ENCODE assay signal across 8 cellular contexts in genomic region chr15:33963831-33964664, GRCh38. TPM values are rescaled to one million over a fixed set of nuclear protein-coding genes. Genes with fewer than 3 reads are reported as not detected.
DNase-seq lines count a peak whose midpoint lies in the region; ATAC-seq and TF ChIP-seq lines count a peak whose summit lies in the region.

No MANE protein-coding gene starts in this region.

- in situ Hi-C loops in astrocyte of the spinal cord (cut with HindIII; ENCODE audit: low sequenced_read_pairs) = no loop called here

- TF ChIP-seq CTCF in NB4 (IDR thresholded peaks at IDR 0.05; ENCODE audit: low read depth, low read length) (peak; percentile 74), astrocyte of the spinal cord (IDR thresholded peaks at IDR 0.05; ENCODE audit: low read depth, low read length) (peak; percentile 75)

- no peak overlapping the region for H3K4me3 ChIP-seq in NB4 (ENCODE audit: low read depth, low read length)
- H3K4me3 ChIP-seq in astrocyte of the spinal cord (ENCODE audit: low read depth, low read length) = no peak overlapping the region

- ATAC-seq in HG02763 (IDR thresholded peaks at IDR 0.05; ENCODE audit: unreplicated experiment) (no peak), HG03196 (IDR thresholded peaks at IDR 0.05; ENCODE audit: unreplicated experiment) (no peak), GM21528 (IDR thresholded peaks at IDR 0.05; ENCODE audit: low FRiP score, unreplicated experiment) (no peak)

- DNase-seq in NOMO-1 treated with DMSO at 0.1 percent for 48 hours (lab: John Stamatoyannopoulos, UW; ENCODE audit: unreplicated experiment) = peak; percentile 37
- no peak for DNase-seq in NOMO-1 treated with dmso at 0.1 percent for 144 hours (lab: John Stamatoyannopoulos, UW; ENCODE audit: unreplicated experiment)
- DNase-seq in NB4 (ENCODE audit: low read depth) = peak; percentile 49
- peak; percentile 26 for DNase-seq in astrocyte of the spinal cord (ENCODE audit: low read depth, low spot score)
- peak; percentile 50 to 56 for DNase-seq in lung microvascular endothelial cell (ENCODE audit: low read depth in 2 of 2)

- no peak for TF ChIP-seq POLR2A in NB4 (IDR thresholded peaks at IDR 0.05; ENCODE audit: extremely low read depth, insufficient read length)

RNA-seq across cellular contexts. Expression of gene CHRM5, which starts 4.2 kb away (rescaled TPM):
- 0.20 and 0.22 TPM in 2 replicates for total RNA-seq in lung microvascular endothelial cell
